Comparison of ENCODE assay signal across 1 cellular context in the genomic region with DNA sequence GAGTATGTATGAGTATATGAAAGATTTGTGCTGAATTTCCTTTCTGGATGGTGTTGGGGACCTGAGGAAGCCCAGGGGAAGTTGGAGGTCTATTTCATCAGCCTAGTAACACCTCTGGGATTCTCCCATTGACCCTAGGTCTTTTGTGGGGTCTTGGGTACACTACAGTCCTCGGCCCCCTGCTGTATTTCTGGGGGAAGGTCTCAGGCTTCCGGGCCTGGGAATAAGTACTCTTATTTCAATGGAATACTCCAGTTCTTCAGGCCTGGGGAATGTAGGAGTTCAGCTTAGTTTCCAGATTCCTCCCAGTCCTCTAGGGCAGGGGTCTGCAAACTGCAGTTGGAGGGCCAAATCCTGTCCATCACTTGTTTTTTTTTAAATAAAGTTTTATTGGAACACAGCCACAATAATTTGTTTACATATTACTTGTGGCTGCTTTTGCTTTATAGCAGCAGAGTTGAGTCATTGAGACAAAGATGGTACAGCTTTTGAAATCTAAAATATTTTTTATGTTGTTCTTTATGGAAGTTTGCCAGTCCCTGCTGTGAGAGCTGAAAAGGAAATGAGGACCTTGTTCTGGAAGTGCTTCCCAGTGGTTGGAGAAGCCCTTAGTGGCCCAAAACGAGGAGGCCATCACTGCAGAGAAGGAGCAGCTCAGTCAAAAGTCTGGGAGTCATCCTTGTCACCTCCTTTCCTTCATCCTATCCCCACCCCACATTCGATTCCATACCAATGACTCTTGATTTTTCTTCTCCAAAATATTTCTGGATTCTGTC.
TF ChIP-seq lines count a peak whose summit lies in the region.

No MANE protein-coding gene starts in this region.

TF ChIP-seq in GM12878, 131 proteins besides CTCF, POLR2A, EP300 and RAD21 (continued from another document):
- no peak for TF ChIP-seq ZNF384 (IDR thresholded peaks at IDR 0.05; ENCODE audit: borderline replicate concordance, low read depth, low read length)
- no peak for TF ChIP-seq WRNIP1 (IDR thresholded peaks at IDR 0.05; ENCODE audit: borderline replicate concordance, low read depth, low read length)
TF ChIP-seq in GM12878: peak in this region for 1.
